ENCODE assay signal across 20 cellular contexts in the genomic region with DNA sequence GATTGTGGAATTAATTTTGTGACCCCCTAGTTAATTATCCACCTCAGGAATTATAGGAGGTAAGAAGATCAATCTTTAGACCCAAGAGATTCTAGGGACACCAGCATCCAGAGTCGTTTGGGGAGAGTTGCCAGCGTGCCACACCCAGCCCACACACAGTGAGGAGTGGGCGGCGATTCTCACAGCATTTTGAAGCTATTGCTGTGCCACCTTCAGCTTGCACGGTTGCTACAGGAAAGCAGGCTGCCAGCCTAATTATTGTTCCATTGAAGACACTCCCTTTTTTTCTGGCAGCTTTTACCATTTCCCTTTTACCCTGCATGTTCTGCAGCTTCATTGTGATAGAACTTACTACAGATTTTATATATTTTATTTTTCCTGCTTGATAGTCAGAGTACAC.
"Had no signal": no experiment of that assay in that cellular context is flagged by ENCODE, and none has a peak within 500 bp of the region (broad histone marks: within the 10 kb centered on the region; RNA-seq: fewer than 3 reads in every experiment).

No MANE protein-coding gene starts in this region.

- H3K4me1 ChIP-seq: esophagus muscularis mucosa, upper lobe of left lung had no signal

- H3K27me3 ChIP-seq: esophagus muscularis mucosa, neutrophil, upper lobe of left lung had no signal

- H3K4me3 Mint-ChIP-seq: mesothelial cell of epicardium; nephron; stimulated activated naive B cell treated with anti-CD40 and anti-IgM and Interleukin-4, amounts not matched to agents 10 μg/mL and 1 μg/mL and 100 μg/mL, for 72 hours had no signal

- H3K4me1 Mint-ChIP-seq: mesothelial cell of epicardium, nephron had no signal

- H3K27ac ChIP-seq: coronary artery, esophagus muscularis mucosa, neutrophil, parathyroid adenoma, thoracic aorta, upper lobe of left lung had no signal

- H3K27ac Mint-ChIP-seq: mesothelial cell of epicardium; nephron; stimulated activated naive B cell treated with anti-CD40 and anti-IgM and Interleukin-4, amounts not matched to agents 10 μg/mL and 1 μg/mL and 100 μg/mL, for 72 hours had no signal

- H3K9me3 ChIP-seq: esophagus muscularis mucosa, neutrophil, thoracic aorta, upper lobe of left lung had no signal

- DNase-seq: activated CD4-positive, alpha-beta T cell treated with anti-CD3 and anti-CD28 coated beads, Interleukin-2, amount 50 U/mL, for 4 hours; activated naive CD4-positive, alpha-beta T cell treated with Interleukin-2 at 50 U/mL for 16 hours; activated T-cell treated with anti-CD3 and anti-CD28 coated beads, Interleukin-2, amount 50 U/mL, for 48 hours; cerebellar nuclear complex; left ventricle myocardium superior; mammary epithelial cell; stimulated activated CD8-positive, alpha-beta memory T cell treated with anti-CD3 and anti-CD28 coated beads, Interleukin-4, amount 100 ng/mL, for 48 hours; stimulated activated naive B cell treated with anti-CD40 and anti-IgM and Interleukin-4, amounts not matched to agents 10 μg/mL and 1 μg/mL and 100 μg/mL, for 72 hours; SW 1271; T-helper 2 cell; upper lobe of left lung had no signal

- H3K9me3 Mint-ChIP-seq: stimulated activated naive B cell treated with anti-CD40 and anti-IgM and Interleukin-4, amounts not matched to agents 10 μg/mL and 1 μg/mL and 100 μg/mL, for 72 hours had no signal

- H3K4me3 ChIP-seq: coronary artery, esophagus muscularis mucosa, thoracic aorta, upper lobe of left lung had no signal

- H3K36me3 ChIP-seq: esophagus muscularis mucosa, neutrophil, thoracic aorta, upper lobe of left lung had no signal

- ATAC-seq: activated CD4-positive, CD25-positive, alpha-beta regulatory T cell treated with anti-CD3 and anti-CD28 coated beads, Interleukin-2, amount 50 U/mL, for 24 hours; left ventricle myocardium superior; sciatic nerve; stimulated activated naive B cell treated with anti-CD40 and anti-IgM and Interleukin-4, amounts not matched to agents 10 μg/mL and 1 μg/mL and 100 μg/mL, for 72 hours had no signal

- H3K27me3 Mint-ChIP-seq: stimulated activated naive B cell treated with anti-CD40 and anti-IgM and Interleukin-4, amounts not matched to agents 10 μg/mL and 1 μg/mL and 100 μg/mL, for 72 hours had no signal

- H3K36me3 Mint-ChIP-seq: mesothelial cell of epicardium had no signal
